In the genomic region with DNA sequence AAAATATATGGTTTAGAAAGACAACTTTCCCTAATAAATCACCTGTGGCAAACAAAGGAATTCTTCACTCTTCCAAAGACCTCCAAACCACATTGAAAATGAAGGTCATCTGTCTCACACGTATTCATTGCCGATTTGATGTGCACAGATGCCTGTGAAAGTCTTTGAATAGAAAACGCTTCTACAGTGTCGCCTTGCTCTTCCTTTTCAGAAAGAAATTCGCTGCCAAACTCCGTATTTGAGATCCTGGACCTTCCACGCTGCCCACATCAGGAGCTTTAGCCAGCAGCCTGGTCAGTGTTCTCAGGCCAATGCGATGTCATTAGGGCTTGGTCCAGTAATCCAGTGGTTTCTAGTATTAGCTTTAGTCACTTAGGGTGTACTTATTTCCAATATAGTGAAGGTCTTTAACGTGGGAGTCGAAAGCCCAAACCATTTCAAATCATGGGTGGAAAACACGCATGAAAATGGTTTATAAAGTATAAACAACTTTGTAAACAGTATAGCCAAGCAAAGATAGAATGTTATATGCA, we compare ENCODE assay signal across 8 cellular contexts. TPM values are rescaled to one million over a fixed set of nuclear protein-coding genes. Genes with fewer than 3 reads are reported as not detected.
DNase-seq lines count a peak whose midpoint lies in the region; ATAC-seq, FAIRE-seq and TF ChIP-seq lines count a peak whose summit lies in the region.

No MANE protein-coding gene starts in this region.

- H3K27ac ChIP-seq in HepG2 (ENCODE audit: extremely low read length, insufficient read depth, low read length) (no peak overlapping the region), thyroid gland (peak overlapping the region in 2 of 3 donors; percentile 74 to 83), small intestine (ENCODE audit: low read depth in 1 of 2, low read length in 1 of 2) (no peak overlapping the region)

- TF ChIP-seq POLR2A in HepG2 (IDR thresholded peaks at IDR 0.05; ENCODE audit: insufficient read depth in 1 of 2, low read depth in 2 of 2, low read length in 2 of 2) (no peak), thyroid gland (IDR thresholded peaks at IDR 0.05) (no peak)

- H3K4me1 ChIP-seq in HepG2 (ENCODE audit: insufficient read depth, low read length) (no peaks in the 10 kb centered on the region), thyroid gland (peaks cover 0 to 3% of the 10 kb centered on the region in 2 donors), small intestine (ENCODE audit: control insufficient read depth in 2 of 2, insufficient read depth in 1 of 2, low read depth in 1 of 2, low read length in 1 of 2) (peaks cover 0 to 4% of the 10 kb centered on the region in 2 donors)

- no peak for DNase-seq in T-helper 2 cell treated with Interferon-gamma antibody and Interleukin-4, amounts not matched to agents 5 μg/mL and 100 μg/mL, for 36 hours (ENCODE audit: low spot score)
- no peak for DNase-seq in T-helper 2 cell
- DNase-seq in astrocyte of the cerebellum (ENCODE audit: low read depth): no peak
- no peak for DNase-seq in HepG2 (ENCODE audit: low spot score)
- DNase-seq in thyroid gland: no peak
- no peak for DNase-seq in dermis blood vessel endothelial cell
- no peak for DNase-seq in small intestine
- DNase-seq in SHP77 (lab: John Stamatoyannopoulos, UW): no peak

- peak; percentile 21 for ATAC-seq in HepG2

- H3K9me3 ChIP-seq in HepG2 (ENCODE audit: low read length) (no peaks in the 10 kb centered on the region), thyroid gland (no peaks in the 10 kb centered on the region), small intestine (ENCODE audit: control insufficient read depth, low read depth) (no peaks in the 10 kb centered on the region)

- no peak for TF ChIP-seq CTCF in astrocyte of the cerebellum (IDR thresholded peaks at IDR 0.05; ENCODE audit: low read depth, low read length, missing control alignments)
- no peak for TF ChIP-seq CTCF in HepG2 (CRISPR knock-in tag; IDR thresholded peaks at IDR 0.05)
- TF ChIP-seq CTCF in thyroid gland (IDR thresholded peaks at IDR 0.05): no peak

- no peaks in the 10 kb centered on the region for H3K9me3 Mint-ChIP-seq in T-helper 2 cell treated with Interferon-gamma antibody and Interleukin-4, amounts not matched to agents 5 μg/mL and 100 μg/mL, for 36 hours

- CTCF ChIA-PET in HepG2 (lab: Yijun Ruan, JAX; ENCODE audit: low intra/inter-chr PET ratio, low total read pairs): interaction anchor here (1.3 to 2.1 kb wide), 3 partner anchors 221 to 264 kb away, joined by 3 to 14 read pairs (median 3); no protein-coding TSS in a partner anchor

- no peak overlapping the region for H3K9ac ChIP-seq in HepG2 (ENCODE audit: insufficient read depth, low read depth, low read length)

- WGBS in HepG2 (ENCODE audit: low lambda C conversion rate): 94% methylated on average over 11 of the region's 11 CpGs
- WGBS in thyroid gland, 2 donors: 73 to 79% methylated on average over 11 of the region's 11 CpGs
- 73 to 94% (median 85%) methylated on average over 11 of the region's 11 CpGs for WGBS in small intestine, 3 donors

- POLR2A ChIA-PET in HepG2 (lab: Yijun Ruan, JAX): interaction anchor here (1.2 kb wide), 1 partner anchor 362 kb away, joined by 3 read pairs; no protein-coding TSS in a partner anchor

- peaks cover 19% of the 10 kb centered on the region for H3K4me1 Mint-ChIP-seq in T-helper 2 cell treated with Interferon-gamma antibody and Interleukin-4, amounts not matched to agents 5 μg/mL and 100 μg/mL, for 36 hours (ENCODE audit: low read depth)

- no peak for FAIRE-seq in HepG2 (lab: Jason Lieb, UNC)
- FAIRE-seq in small intestine (lab: Jason Lieb, UNC): no peak

- no peak for TF ChIP-seq EP300 in HepG2 (IDR thresholded peaks at IDR 0.05; ENCODE audit: low read depth in 2 of 2, low read length in 2 of 2)
- no peak for TF ChIP-seq EP300 in HepG2 (CRISPR knock-in tag; IDR thresholded peaks at IDR 0.05; ENCODE audit: borderline replicate concordance)

- TF ChIP-seq RAD21 in HepG2 (CRISPR knock-in tag; IDR thresholded peaks at IDR 0.05): no peak

- intact Hi-C loops in HepG2 (cut with micrococcal nuclease; ENCODE audit: unreplicated experiment): no loop called here
- intact Hi-C loops in thyroid gland (cut with DNase I): no loop called here

- H3K79me2 ChIP-seq in HepG2 (ENCODE audit: insufficient read depth, low read length): no peaks in the 10 kb centered on the region

- peaks cover 32% of the 10 kb centered on the region for H3K27me3 Mint-ChIP-seq in T-helper 2 cell treated with Interferon-gamma antibody and Interleukin-4, amounts not matched to agents 5 μg/mL and 100 μg/mL, for 36 hours (ENCODE audit: low read depth)

- peak overlapping the region; percentile 99 for H2AFZ ChIP-seq in HepG2 (ENCODE audit: low read length)

- no peaks in the 10 kb centered on the region for H3K36me3 ChIP-seq in HepG2 (replicated peaks in 1 of 2; ENCODE audit: control insufficient read depth in 1 of 2, insufficient read depth in 2 of 2, low read length in 2 of 2)
- H3K36me3 ChIP-seq in thyroid gland: no peaks in the 10 kb centered on the region
- H3K36me3 ChIP-seq in small intestine (ENCODE audit: control insufficient read depth in 2 of 2, insufficient read depth in 2 of 2, low read length in 2 of 2): no peaks in the 10 kb centered on the region

- H3K4me3 ChIP-seq in astrocyte of the cerebellum (ENCODE audit: low read depth, low read length) (peak overlapping the region; percentile 56), HepG2 (replicated peaks in 1 of 3; ENCODE audit: insufficient read depth in 1 of 3, low read depth in 2 of 3, low read length in 3 of 3) (peak overlapping the region; percentile 64 to 68 (median 66)), thyroid gland (replicated peaks in 1 of 3) (peak overlapping the region in 2 of 3 donors; percentile 3 to 38), small intestine (ENCODE audit: low read depth in 1 of 2, low read length in 2 of 2) (peak overlapping the region in 1 of 2 donors; percentile 57)

- BruUV-seq in HepG2 (replicated peaks; lab: Mats Ljungman, UMichigan): no TSS peak

- peak overlapping the region; percentile 19 for H3K27ac Mint-ChIP-seq in T-helper 2 cell treated with Interferon-gamma antibody and Interleukin-4, amounts not matched to agents 5 μg/mL and 100 μg/mL, for 36 hours

- in situ Hi-C loops in astrocyte of the cerebellum (cut with HindIII; ENCODE audit: low sequenced_read_pairs) (no loop called here), HepG2 (cut with HindIII; ENCODE audit: extremely low pct_ligation_motif_present, low pct_unique_long_range_greater_than_20kb) (no loop called here)

- peak overlapping the region; percentile 92 for H3K4me3 Mint-ChIP-seq in T-helper 2 cell treated with Interferon-gamma antibody and Interleukin-4, amounts not matched to agents 5 μg/mL and 100 μg/mL, for 36 hours

- no peaks in the 10 kb centered on the region for H4K20me1 ChIP-seq in HepG2 (ENCODE audit: insufficient read depth, low read length)

- peak overlapping the region; percentile 78 for H3K4me2 ChIP-seq in HepG2 (ENCODE audit: low read depth, low read length)

- H3K27me3 ChIP-seq in HepG2 (ENCODE audit: control insufficient read depth in 1 of 2, insufficient read depth in 2 of 2, low read length in 2 of 2): no peaks in the 10 kb centered on the region; a peak in 1 of 5 replicates
- H3K27me3 ChIP-seq in thyroid gland: no peaks in the 10 kb centered on the region
- H3K27me3 ChIP-seq in small intestine (ENCODE audit: control insufficient read depth in 2 of 2, insufficient read depth in 2 of 2, low read length in 2 of 2): no peaks in the 10 kb centered on the region

- no peaks in the 10 kb centered on the region for H3K36me3 Mint-ChIP-seq in T-helper 2 cell treated with Interferon-gamma antibody and Interleukin-4, amounts not matched to agents 5 μg/mL and 100 μg/mL, for 36 hours (ENCODE audit: low read depth)

TF ChIP-seq in HepG2, 621 proteins besides CTCF, POLR2A, EP300 and RAD21 (continues in another document):
- TF ChIP-seq ZNF777 (CRISPR knock-in tag; IDR thresholded peaks at IDR 0.05) (no peak), TBL1XR1 (IDR thresholded peaks at IDR 0.05; ENCODE audit: borderline replicate concordance, low read length, partially characterized antibody) (no peak), SOX5 (CRISPR knock-in tag; IDR thresholded peaks at IDR 0.05; ENCODE audit: borderline replicate concordance) (no peak), TP53 (CRISPR knock-in tag; conservative IDR thresholded peaks at IDR 0.05) (no peak), FOXA1 (IDR thresholded peaks at IDR 0.05) (no peak), FOXA1 (CRISPR knock-in tag; IDR thresholded peaks at IDR 0.05) (no peak), ZNF10 (CRISPR knock-in tag; IDR thresholded peaks at IDR 0.05; ENCODE audit: borderline replicate concordance, low read depth) (no peak), PHB2 (IDR thresholded peaks at IDR 0.05; ENCODE audit: partially characterized antibody) (no peak), ZBTB7B (CRISPR knock-in tag; IDR thresholded peaks at IDR 0.05) (no peak)

RNA-seq across cellular contexts. Expression of gene SPINK2, which starts 22.1 kb away (rescaled TPM):
- total RNA-seq in HepG2 (2016; rRNA removed; fragmentation: Illumina TruSeq; extraction: Trizol) (not detected in 2 replicates), thyroid gland (1 to 10 TPM in 1 of 4 donors, not detected in 3; 2.1 TPM), dermis blood vessel endothelial cell (not detected in 2 replicates)
- total RNA-seq in HepG2 (2016; cell fraction: cytosol; rRNA removed; fragmentation: Illumina TruSeq; extraction: Trizol; ENCODE audit: low read depth): not detected in 2 replicates
- total RNA-seq in HepG2 (2016; cell fraction: insoluble cytoplasmic fraction; rRNA removed; fragmentation: Illumina TruSeq; extraction: Trizol): not detected in 2 replicates
- not detected in 2 replicates for total RNA-seq in HepG2 (2016; cell fraction: membrane; rRNA removed; fragmentation: Illumina TruSeq; extraction: Trizol)
- total RNA-seq in HepG2 (2016; cell fraction: nucleus; rRNA removed; fragmentation: Illumina TruSeq; extraction: Trizol): not detected in 2 replicates
- polyA plus RNA-seq in HepG2 (2011; rRNA removed) (not detected in 2 replicates), small intestine (1 to 10 TPM in 1 of 3 donors, under 1 TPM in 1, not detected in 1; 0.51 to 7.0 TPM)
- polyA plus RNA-seq in HepG2 (2011; cell fraction: cytosol; rRNA removed): not detected in 2 replicates
- not detected in 2 replicates for polyA plus RNA-seq in HepG2 (2011; cell fraction: nucleus; rRNA removed)
- not detected in 2 replicates for polyA plus RNA-seq in HepG2 (2012)
- polyA plus RNA-seq in HepG2 (2016; cell fraction: cytosol; fragmentation: Illumina TruSeq; extraction: Trizol; ENCODE audit: low read depth): not detected in 2 replicates
- polyA plus RNA-seq in HepG2 (2016; cell fraction: insoluble cytoplasmic fraction; fragmentation: Illumina TruSeq; extraction: Trizol; ENCODE audit: low read depth): not detected in 2 replicates
- polyA plus RNA-seq in HepG2 (2016; cell fraction: membrane; fragmentation: Illumina TruSeq; extraction: Trizol; ENCODE audit: low read depth): not detected in 2 replicates
- not detected in 2 replicates for polyA plus RNA-seq in HepG2 (2016; cell fraction: nucleus; fragmentation: Illumina TruSeq; extraction: Trizol; ENCODE audit: insufficient read depth, low read depth)
- polyA minus RNA-seq in HepG2 (2011; rRNA and poly(A)+ RNA removed; ENCODE audit: low replicate concordance): not detected in 2 replicates
- polyA minus RNA-seq in HepG2 (2011; cell fraction: cytosol; rRNA and poly(A)+ RNA removed): not detected in 2 replicates
- not detected in 2 replicates for polyA minus RNA-seq in HepG2 (2011; cell fraction: nucleus; rRNA and poly(A)+ RNA removed)

Comparison
In these comparisons a context has a peak if more than half of its experiments do, and no peak if none do; other contexts are left out.
1. H3K27ac ChIP-seq: peak in thyroid gland (2 of 3); none in HepG2 (single experiment) and small intestine (0 of 2).